ENCODE assay signal across 1 cellular context in genomic region chr10:71664585-71664984, GRCh38.
TF ChIP-seq lines count a peak whose summit lies in the region.

No MANE protein-coding gene starts in this region.

TF ChIP-seq in K562, 482 proteins besides CTCF, POLR2A, EP300 and RAD21:
- TF ChIP-seq KDM1A (IDR thresholded peaks at IDR 0.05) (peak; percentile 76 to 82), RBM25 (IDR thresholded peaks at IDR 0.05; ENCODE audit: low read depth, low read length, severe bottlenecking) (peak; percentile 90), ZNF785 (CRISPR knock-in tag; IDR thresholded peaks at IDR 0.05) (no peak), BCOR (IDR thresholded peaks at IDR 0.05) (peak; percentile 96), ZNF436 (CRISPR knock-in tag; IDR thresholded peaks at IDR 0.05) (no peak), PTBP1 (IDR thresholded peaks at IDR 0.05; ENCODE audit: low read depth, low read length) (no peak), PHF20 (IDR thresholded peaks at IDR 0.05; ENCODE audit: partially characterized antibody) (peak; percentile 34), ZNF263 (CRISPR knock-in tag; IDR thresholded peaks at IDR 0.05; ENCODE audit: borderline replicate concordance) (peak; percentile 41; the same call in 1 of the 2 replicates), ADNP (tag; IDR thresholded peaks at IDR 0.05) (peak; percentile 75), HDAC1 (IDR thresholded peaks at IDR 0.05) (0 out of 4 replicates have a peak, but pooled peaks of 1 of the 2 experiments have one; percentile 35), HDAC2 (IDR thresholded peaks at IDR 0.05) (peak; percentile 56; the same call in 1 of the 2 replicates), SMARCA5 (IDR thresholded peaks at IDR 0.05) (peak; percentile 40; the same call in 1 of the 2 replicates), OTX1 (CRISPR knock-in tag; IDR thresholded peaks at IDR 0.05) (0 out of 2 replicates have a peak, but pooled peaks have one; percentile 29), HNRNPK (IDR thresholded peaks at IDR 0.05; ENCODE audit: low read depth, low read length, poor library complexity, severe bottlenecking) (peak; percentile 57), CBX1 (IDR thresholded peaks at IDR 0.05; ENCODE audit: low read depth) (peak; percentile 24; the same call in 1 of the 2 replicates)
